ENCODE assay signal across 8 cellular contexts in the genomic region with DNA sequence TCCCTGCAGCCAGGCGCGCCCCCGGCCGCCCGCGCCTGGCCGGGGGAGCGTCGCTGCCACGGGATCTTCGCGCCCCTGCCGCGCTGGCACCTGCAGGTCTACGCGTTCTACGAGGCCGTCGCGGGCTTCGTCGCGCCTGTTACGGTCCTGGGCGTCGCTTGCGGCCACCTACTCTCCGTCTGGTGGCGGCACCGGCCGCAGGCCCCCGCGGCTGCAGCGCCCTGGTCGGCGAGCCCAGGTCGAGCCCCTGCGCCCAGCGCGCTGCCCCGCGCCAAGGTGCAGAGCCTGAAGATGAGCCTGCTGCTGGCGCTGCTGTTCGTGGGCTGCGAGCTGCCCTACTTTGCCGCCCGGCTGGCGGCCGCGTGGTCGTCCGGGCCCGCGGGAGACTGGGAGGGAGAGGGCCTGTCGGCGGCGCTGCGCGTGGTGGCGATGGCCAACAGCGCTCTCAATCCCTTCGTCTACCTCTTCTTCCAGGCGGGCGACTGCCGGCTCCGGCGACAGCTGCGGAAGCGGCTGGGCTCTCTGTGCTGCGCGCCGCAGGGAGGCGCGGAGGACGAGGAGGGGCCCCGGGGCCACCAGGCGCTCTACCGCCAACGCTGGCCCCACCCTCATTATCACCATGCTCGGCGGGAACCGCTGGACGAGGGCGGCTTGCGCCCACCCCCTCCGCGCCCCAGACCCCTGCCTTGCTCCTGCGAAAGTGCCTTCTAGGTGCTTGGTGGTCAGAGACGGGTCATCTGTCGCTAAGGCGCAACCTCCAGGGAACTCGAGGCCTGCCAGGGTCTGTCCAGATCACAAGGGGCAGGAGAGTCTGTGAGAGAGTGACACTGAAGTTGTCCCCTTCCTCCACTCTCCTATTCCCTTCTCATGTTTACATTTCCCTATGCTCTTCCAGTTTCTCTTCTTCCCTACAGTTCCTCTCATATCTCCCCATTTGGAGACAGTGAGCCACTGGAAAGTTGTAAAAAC. TPM values are rescaled to one million over a fixed set of nuclear protein-coding genes. Genes with fewer than 3 reads are reported as not detected.
DNase-seq lines count a peak whose midpoint lies in the region; ATAC-seq, FAIRE-seq and TF ChIP-seq lines count a peak whose summit lies in the region.

No MANE protein-coding gene starts in this region.

- H3K27me3 ChIP-seq in esophagus muscularis mucosa = peaks cover 0 to 32% (median 3%) of the 10 kb centered on the region in 4 donors
- H3K27me3 ChIP-seq in upper lobe of right lung = peaks cover 10% of the 10 kb centered on the region

- H3K36me3 ChIP-seq in esophagus muscularis mucosa (no peaks in the 10 kb centered on the region), upper lobe of right lung (no peaks in the 10 kb centered on the region)

- DNase-seq in GM12892 (ENCODE audit: insufficient read length) = peak; percentile 50
- no peak for DNase-seq in HFFc6
- peak; percentile 75 for DNase-seq in NCI-H146 (lab: John Stamatoyannopoulos, UW)
- DNase-seq in activated CD8-positive, alpha-beta memory T cell treated with anti-CD3 and anti-CD28 coated beads, Interleukin-2, amount 50 U/mL, for 4 hours = peak; percentile 39
- DNase-seq in esophagus muscularis mucosa (ENCODE audit: extremely low spot score) = no peak
- peak; percentile 41 for DNase-seq in neural crest cell (ENCODE audit: low read depth, low spot score)
- peak; percentile 74 for DNase-seq in upper lobe of right lung
- DNase-seq in NCI-H524 treated with DMSO at 0.1 percent for 48 hours (lab: John Stamatoyannopoulos, UW) = no peak

- peak; percentile 75 for ATAC-seq in upper lobe of right lung

- H3K27ac Mint-ChIP-seq in HFFc6 (no peak overlapping the region), neural crest cell (ENCODE audit: unreplicated experiment) (no peak overlapping the region)

- H3K4me3 Mint-ChIP-seq in HFFc6 (peak overlapping the region; percentile 79), neural crest cell (peak overlapping the region; percentile 86)

- WGBS in esophagus muscularis mucosa = 40% methylated on average over 5 of the region's 92 CpGs

- no peak for TF ChIP-seq EP300 in esophagus muscularis mucosa (IDR thresholded peaks at IDR 0.05)

- intact Hi-C loops in esophagus muscularis mucosa (cut with DNase I) (no loop called here), upper lobe of right lung (cut with DNase I) (no loop called here)

- H3K27ac ChIP-seq in esophagus muscularis mucosa (replicated peaks in 1 of 4) (peak overlapping the region in 1 of 4 donors; percentile 43), upper lobe of right lung (no peak overlapping the region)

- H3K4me3 ChIP-seq in esophagus muscularis mucosa (peak overlapping the region; percentile 61 to 68 (median 61)), upper lobe of right lung (peak overlapping the region; percentile 62)

- no peaks in the 10 kb centered on the region for H3K36me3 Mint-ChIP-seq in HFFc6 (ENCODE audit: low read depth)
- peaks cover 2% of the 10 kb centered on the region for H3K36me3 Mint-ChIP-seq in neural crest cell (ENCODE audit: low read depth)

- H3K9me3 Mint-ChIP-seq in HFFc6 = no peaks in the 10 kb centered on the region
- no peaks in the 10 kb centered on the region for H3K9me3 Mint-ChIP-seq in neural crest cell

- H3K27me3 Mint-ChIP-seq in HFFc6 (ENCODE audit: insufficient read depth) (peaks cover 7% of the 10 kb centered on the region), neural crest cell (ENCODE audit: low read depth) (peaks cover 63% of the 10 kb centered on the region)

- no peak; the same call in 1 of the 2 replicates for TF ChIP-seq CTCF in HFFc6 (IDR thresholded peaks at IDR 0.05)
- no peak for TF ChIP-seq CTCF in esophagus muscularis mucosa (IDR thresholded peaks at IDR 0.05)
- TF ChIP-seq CTCF in neural crest cell (conservative IDR thresholded peaks at IDR 0.05) = no peak
- TF ChIP-seq CTCF in upper lobe of right lung (IDR thresholded peaks at IDR 0.05) = no peak

- peak; percentile 70 for FAIRE-seq in GM12892 (lab: Jason Lieb, UNC)

- H3K4me1 Mint-ChIP-seq in HFFc6 (ENCODE audit: low read depth) (peaks cover 19% of the 10 kb centered on the region), neural crest cell (peaks cover 13% of the 10 kb centered on the region)

- H3K9me3 ChIP-seq in esophagus muscularis mucosa (no peaks in the 10 kb centered on the region), upper lobe of right lung (no peaks in the 10 kb centered on the region)

- H3K4me1 ChIP-seq in esophagus muscularis mucosa = peaks cover 18 to 28% (median 25%) of the 10 kb centered on the region in 4 donors
- peaks cover 25% of the 10 kb centered on the region for H3K4me1 ChIP-seq in upper lobe of right lung

- TF ChIP-seq POLR2A in GM12892 (IDR thresholded peaks at IDR 0.05; ENCODE audit: low read depth, low read length) = no peak
- TF ChIP-seq POLR2A in esophagus muscularis mucosa (IDR thresholded peaks at IDR 0.05; ENCODE audit: low read depth) = no peak

RNA-seq across cellular contexts. Expression of gene GPR150, which starts 1.3 kb away (rescaled TPM):
- polyA plus RNA-seq in GM12892 (2012; ENCODE audit: missing spikeins) = 0.32 TPM
- under 1 TPM; 0.14 to 0.35 (median 0.22) TPM for total RNA-seq in HFFc6 (2021; fragmentation: NEBNext Ultra II Directional; extraction: Animal tissue kit (Norgen Biotek cat#: 25700))
- 1 to 10 TPM in 1 of 4 donors, under 1 TPM in 2, not detected in 1; 0.42 to 1.1 (median 0.92) TPM for total RNA-seq in esophagus muscularis mucosa
- total RNA-seq in neural crest cell = 0.14 TPM in 1 of 2 replicates, not detected in the other
- total RNA-seq in upper lobe of right lung = 0.49 TPM

RNA-seq across cellular contexts. Expression of gene RFESD, which starts 25.4 kb away (rescaled TPM):
- polyA plus RNA-seq in GM12892 (2012; ENCODE audit: missing spikeins) = 6.6 TPM
- 1 to 10 TPM; 2.2 to 3.7 (median 2.3) TPM for total RNA-seq in HFFc6 (2021; fragmentation: NEBNext Ultra II Directional; extraction: Animal tissue kit (Norgen Biotek cat#: 25700))
- total RNA-seq in esophagus muscularis mucosa (1 to 10 TPM in 1 of 4 donors, under 1 TPM in 3; 0.63 to 1.7 (median 0.84) TPM), neural crest cell (3.1 and 3.4 TPM in 2 replicates), upper lobe of right lung (3.7 TPM)

Comparison
In these comparisons a context has a peak if more than half of its experiments do, and no peak if none do; other contexts are left out.
1. DNase-seq: peak in GM12892 (single experiment), NCI-H146 (single experiment), activated CD8-positive, alpha-beta memory T cell treated with anti-CD3 and anti-CD28 coated beads, Interleukin-2, amount 50 U/mL, for 4 hours (single experiment), neural crest cell (single experiment) and upper lobe of right lung (single experiment); none in HFFc6 (single experiment), esophagus muscularis mucosa (single experiment) and NCI-H524 treated with DMSO at 0.1 percent for 48 hours (single experiment).